Comparison of ENCODE assay signal across 1 cellular context in the genomic region with DNA sequence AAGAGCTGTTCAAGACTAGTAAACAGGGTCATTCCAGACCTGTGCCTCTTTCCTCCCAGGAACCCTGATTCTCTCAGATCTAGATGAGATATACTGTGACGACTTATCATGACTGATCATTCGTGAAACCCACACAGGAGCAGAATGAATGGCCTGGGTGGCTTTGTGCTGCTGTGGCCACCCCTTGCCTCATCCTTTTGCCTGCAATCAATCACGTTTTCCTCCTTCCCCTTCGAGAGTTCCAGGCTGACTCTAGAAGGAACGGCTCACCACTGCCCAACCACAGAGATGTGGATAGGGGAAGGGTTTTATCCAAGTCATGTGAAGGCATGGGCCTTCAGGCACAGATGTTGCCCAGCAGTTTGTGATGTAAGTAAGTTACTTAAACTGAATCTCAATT.
TF ChIP-seq lines count a peak whose summit lies in the region.

No MANE protein-coding gene starts in this region.

TF ChIP-seq in HepG2, 621 proteins besides CTCF, POLR2A, EP300 and RAD21 (continued from another document):
- TF ChIP-seq ZNF468 (CRISPR knock-in tag; IDR thresholded peaks at IDR 0.05) (no peak), ZNF660 (CRISPR knock-in tag; IDR thresholded peaks at IDR 0.05; ENCODE audit: borderline replicate concordance, low read depth) (no peak)
